Comparison of ENCODE assay signal across 2 cellular contexts in the genomic region with DNA sequence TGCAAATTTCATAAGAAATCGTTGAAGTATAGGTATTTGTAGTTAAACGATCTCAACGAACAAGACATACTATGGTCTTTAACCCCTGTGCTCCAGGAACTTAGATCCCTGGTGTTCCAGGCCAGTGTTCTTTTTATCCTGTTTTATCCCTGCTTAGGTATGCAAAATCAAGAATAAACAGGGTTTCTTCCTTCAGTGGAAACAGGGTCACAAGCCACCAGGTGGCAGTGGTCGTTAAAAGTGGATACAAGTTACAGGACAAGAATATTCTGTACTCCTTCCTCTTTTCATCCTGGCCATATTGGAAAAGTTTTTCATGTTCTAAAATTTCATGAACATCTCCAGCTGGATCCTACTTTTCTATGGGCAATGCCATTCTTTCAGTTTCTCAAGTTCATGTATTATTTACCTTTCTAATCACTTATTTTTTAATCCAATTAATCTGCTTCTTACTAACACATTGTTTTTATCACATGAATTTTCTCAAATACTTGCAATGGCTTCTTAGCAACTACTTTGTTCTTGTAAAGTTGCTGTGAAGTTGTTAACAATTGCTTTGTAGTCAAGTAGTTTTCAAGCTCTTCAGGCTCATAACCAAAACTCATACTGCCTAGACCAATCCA.
TF ChIP-seq lines count a peak whose summit lies in the region.

No MANE protein-coding gene starts in this region.

TF ChIP-seq in IMR-90, 13 proteins besides CTCF, POLR2A, EP300 and RAD21:
- TF ChIP-seq FOS (IDR thresholded peaks at IDR 0.05; ENCODE audit: low read depth, low read length): no peak
- peak; percentile 91 for TF ChIP-seq SMC3 (IDR thresholded peaks at IDR 0.05; ENCODE audit: low read depth, low read length)
TF ChIP-seq in IMR-90: peak in this region for 1.

TF ChIP-seq in GM12878, 131 proteins besides CTCF, POLR2A, EP300 and RAD21:
- TF ChIP-seq TCF7 (IDR thresholded peaks at IDR 0.05; ENCODE audit: borderline replicate concordance) (no peak), SMC3 (IDR thresholded peaks at IDR 0.05; ENCODE audit: borderline replicate concordance, low read length) (peak; percentile 77), ZNF24 (IDR thresholded peaks at IDR 0.05) (0 out of 2 replicates have a peak, but pooled peaks have one; percentile 6), MTA2 (IDR thresholded peaks at IDR 0.05; ENCODE audit: low read depth) (no peak), IKZF2 (IDR thresholded peaks at IDR 0.05) (0 out of 4 replicates have a peak, but pooled peaks of 1 of the 2 experiments have one; percentile 2)
